In genomic region chr12:94832105-94832504, GRCh38 we compare ENCODE assay signal across 23 cellular contexts.
DNase-seq lines count a peak whose midpoint lies in the region; ATAC-seq, FAIRE-seq and TF ChIP-seq lines count a peak whose summit lies in the region.
"Had no signal": no experiment of that assay in that cellular context is flagged by ENCODE, and none has a peak within 500 bp of the region (broad histone marks: within the 10 kb centered on the region; RNA-seq: fewer than 3 reads in every experiment).

No MANE protein-coding gene starts in this region.

- H3K27me3 ChIP-seq in DOHH2 (ENCODE audit: control insufficient read depth, low read length) (no peaks in the 10 kb centered on the region), GM12878 (replicated peaks in 1 of 2; ENCODE audit: control insufficient read depth in 2 of 2, insufficient read depth in 2 of 2, low read length in 1 of 2) (no peaks in the 10 kb centered on the region), trophoblast cell (ENCODE audit: insufficient read depth, low read length) (no peaks in the 10 kb centered on the region), right atrium auricular region (no peaks in the 10 kb centered on the region)
- H3K27me3 ChIP-seq: colonic mucosa, transverse colon had no signal

- peak overlapping the region; percentile 22 for H3K14ac ChIP-seq in trophoblast cell (ENCODE audit: low read length)

- TF ChIP-seq CTCF in DOHH2 (IDR thresholded peaks at IDR 0.05; ENCODE audit: low read depth, low read length, poor library complexity, severe bottlenecking) (no peak), HEK293 (tag by site-specific recombination; IDR thresholded peaks at IDR 0.05) (no peak), GM12878 (IDR thresholded peaks at IDR 0.05 in 2 of 3, conservative IDR thresholded peaks at IDR 0.05 in 1 of 3; ENCODE audit: control insufficient read depth in 2 of 3, extremely low read depth in 1 of 3, insufficient read depth in 1 of 3, low read depth in 3 of 3, low read length in 3 of 3) (no peak), right atrium auricular region (IDR thresholded peaks at IDR 0.05) (no peak)

- H3K4ac ChIP-seq in trophoblast cell (ENCODE audit: low read depth, low read length) = no peak overlapping the region

- CTCF ChIA-PET in HEK293 (lab: Yijun Ruan, JAX) = interaction anchor here (1.3 kb wide), 1 partner anchor 68 kb away, joined by 4 read pairs; no protein-coding TSS in a partner anchor
- CTCF ChIA-PET in GM12878 (lab: Yijun Ruan, JAX) = interaction anchor here (2.8 to 3.4 kb wide), 3 partner anchors 13 to 42 kb away, joined by 12 to 31 read pairs (median 29); no protein-coding TSS in a partner anchor

- peaks cover 4% of the 10 kb centered on the region; the same call in 1 of the 2 replicates for H3K9me3 ChIP-seq in DOHH2 (ENCODE audit: control insufficient read depth, insufficient read depth, low read length)
- H3K9me3 ChIP-seq in HEK293 (ENCODE audit: control insufficient read depth, insufficient read depth, low read depth, low read length) = no peaks in the 10 kb centered on the region
- peaks cover 11% of the 10 kb centered on the region for H3K9me3 ChIP-seq in GM12878 (replicated peaks; ENCODE audit: control insufficient read depth, insufficient read depth, low read length)
- peaks cover 3% of the 10 kb centered on the region for H3K9me3 ChIP-seq in trophoblast cell (ENCODE audit: insufficient read depth, low read depth, low read length)
- H3K9me3 ChIP-seq in right atrium auricular region = no peaks in the 10 kb centered on the region
- H3K9me3 ChIP-seq: colonic mucosa, transverse colon had no signal

- in situ Hi-C loops in GM12878 (cut with MboI) = no loop called here

- H2AFZ ChIP-seq in GM12878 (ENCODE audit: control insufficient read depth, low read depth, low read length) (no peak overlapping the region), trophoblast cell (ENCODE audit: insufficient read depth, low read length, poor library complexity) (no peak overlapping the region)

- DNase-seq in GM12878 (ENCODE audit: low read depth, low spot score) (no peak), trophoblast cell (no peak), right atrium auricular region (ENCODE audit: low spot score) (no peak), left cardiac atrium (no peak)
- DNase-seq in stimulated activated naive CD4-positive, alpha-beta T cell treated with Interleukin-2 at 50 U/mL for 16 hours (lab: John Stamatoyannopoulos, UW) = no peak
- DNase-seq: ACHN; activated CD4-positive, alpha-beta memory T cell treated with anti-CD3 and anti-CD28 coated beads, Interleukin-2, amount 10 ng/mL, durations not matched to agents 7 days and 5 days; activated CD4-positive, alpha-beta T cell treated with anti-CD3 and anti-CD28 coated beads for 1 hour; activated CD8-positive, alpha-beta memory T cell treated with anti-CD3 and anti-CD28 coated beads, Interleukin-2, amount 50 U/mL, for 48 hours; colonic mucosa; effector memory CD4-positive, alpha-beta T cell; erythroblast; GF-D8; left colon; mammary epithelial cell; NCI-H1694 treated with DMSO at 0.1 percent for 48 hours; T-helper 1 cell; transverse colon had no signal

- WGBS in GM12878 (ENCODE audit: insufficient coverage, insufficient replicate concordance, low lambda C conversion rate, missing lambda C conversion rate) = 7% methylated on average over 3 of the region's 3 CpGs
- no CpG with 5 or more reads among the region's 3 CpGs for WGBS in trophoblast cell (ENCODE audit: extremely low coverage, insufficient coverage, insufficient read length)

- TF ChIP-seq EP300 in GM12878 (IDR thresholded peaks at IDR 0.05; ENCODE audit: borderline replicate concordance in 1 of 2, control insufficient read depth in 1 of 2, low read depth in 2 of 2, low read length in 2 of 2) = peak in 1 of 2 experiments; percentile 53; a peak in 1 of 4 replicates

- ATAC-seq in GM12878 (peak; percentile 18), GM18867 (IDR thresholded peaks at IDR 0.05; ENCODE audit: unreplicated experiment) (no peak), left cardiac atrium (no peak)
- ATAC-seq: HepG2, left colon had no signal

- H4K20me1 ChIP-seq in DOHH2 (ENCODE audit: control insufficient read depth, insufficient read depth, low read depth, low read length) (no peaks in the 10 kb centered on the region), GM12878 (ENCODE audit: control insufficient read depth, insufficient read depth) (no peaks in the 10 kb centered on the region)

- no peak overlapping the region for H4K8ac ChIP-seq in trophoblast cell (ENCODE audit: low read depth, low read length)

- H3K36me3 ChIP-seq in DOHH2 (ENCODE audit: control insufficient read depth, low read length) (peaks cover 4% of the 10 kb centered on the region), HEK293 (ENCODE audit: control insufficient read depth in 2 of 2, insufficient read depth in 1 of 2, low read length in 2 of 2) (no peaks in the 10 kb centered on the region), GM12878 (ENCODE audit: control insufficient read depth in 2 of 2, insufficient read depth in 2 of 2, low read length in 1 of 2) (peaks cover 10 to 13% of the 10 kb centered on the region in 2 experiments; a peak in 3 of 4 replicates), trophoblast cell (ENCODE audit: control insufficient read depth in 1 of 2, insufficient read depth in 2 of 2, low read length in 2 of 2) (no peaks in the 10 kb centered on the region), right atrium auricular region (no peaks in the 10 kb centered on the region)
- H3K36me3 ChIP-seq: colonic mucosa, transverse colon had no signal

- H4K91ac ChIP-seq in trophoblast cell (ENCODE audit: low read depth, low read length) = peak overlapping the region; percentile 42

- TF ChIP-seq RAD21 in GM12878 (IDR thresholded peaks at IDR 0.05; ENCODE audit: insufficient read depth, low read depth, low read length) = no peak

- H2AK5ac ChIP-seq in trophoblast cell (ENCODE audit: low read length) = no peak overlapping the region

- H3K4me2 ChIP-seq in DOHH2 (ENCODE audit: low read length) (peak overlapping the region; percentile 72), GM12878 (ENCODE audit: control insufficient read depth, insufficient read depth) (peak overlapping the region; percentile 99), trophoblast cell (ENCODE audit: low read length) (no peak overlapping the region)

- peaks cover 11% of the 10 kb centered on the region for H3F3A ChIP-seq in DOHH2 (ENCODE audit: control insufficient read depth, insufficient read depth)

- no peak overlapping the region for H3K18ac ChIP-seq in trophoblast cell (ENCODE audit: low read length)

- intact Hi-C loops in GM12878 (cut with micrococcal nuclease; ENCODE audit: unreplicated experiment) = loop anchor here (5.0 kb wide), 2 partner anchors 170 to 210 kb away; partner anchors contain the start of gene NDUFA12
- intact Hi-C loops in left cardiac atrium (cut with DNase I) = no loop called here

- no peak overlapping the region for H3K23ac ChIP-seq in trophoblast cell (ENCODE audit: low read length)

- no peak overlapping the region for H4K12ac ChIP-seq in trophoblast cell (ENCODE audit: low read depth, low read length)

- H3K9ac ChIP-seq in GM12878 (ENCODE audit: control insufficient read depth, insufficient read depth, low read length) = peak overlapping the region; percentile 91
- no peak overlapping the region for H3K9ac ChIP-seq in trophoblast cell (ENCODE audit: low read length)

- H3K79me1 ChIP-seq in trophoblast cell (ENCODE audit: low read length) = peaks cover 23% of the 10 kb centered on the region

- no peak for TF ChIP-seq POLR2A in GM12878 (IDR thresholded peaks at IDR 0.05; ENCODE audit: low read depth, low read length)

- H3K27ac ChIP-seq in DOHH2 (ENCODE audit: low read depth, low read length) (peak overlapping the region; percentile 77), HEK293 (ENCODE audit: extremely low read depth, low read depth, low read length) (no peak overlapping the region), GM12878 (ENCODE audit: control insufficient read depth, insufficient read depth) (peak overlapping the region; percentile 94), trophoblast cell (ENCODE audit: low read depth, low read length) (peak overlapping the region; percentile 25), right atrium auricular region (no peak overlapping the region)
- H3K27ac ChIP-seq: colonic mucosa had no signal

- H3K9me2 ChIP-seq in DOHH2 (replicated peaks; ENCODE audit: control insufficient read depth, low read length) = no peaks in the 10 kb centered on the region

- H3K79me2 ChIP-seq in DOHH2 (ENCODE audit: control insufficient read depth, low read length) = no peaks in the 10 kb centered on the region
- H3K79me2 ChIP-seq in GM12878 (ENCODE audit: control insufficient read depth, insufficient read depth, low read length) = peaks cover 75% of the 10 kb centered on the region
- peaks cover 10% of the 10 kb centered on the region for H3K79me2 ChIP-seq in trophoblast cell (ENCODE audit: control insufficient read depth, insufficient read depth, low read length, poor library complexity)

- H3K4me3 ChIP-seq in DOHH2 (ENCODE audit: low read length) (no peak overlapping the region), HEK293 (ENCODE audit: low read depth, low read length) (no peak overlapping the region), GM12878 (peak overlapping the region; percentile 52), trophoblast cell (ENCODE audit: low read depth, low read length) (no peak overlapping the region), right atrium auricular region (no peak overlapping the region)
- H3K4me3 ChIP-seq: colonic mucosa, transverse colon had no signal

- no peak for FAIRE-seq in GM12878 (lab: Jason Lieb, UNC)
- FAIRE-seq: H1, HepG2 had no signal

- SMC1A ChIA-PET in GM12878 (lab: Charles Lee; ENCODE audit: uncharacterized antibody, unreplicated experiment) = interaction anchor here (1.0 to 6.8 kb wide), 10 partner anchors 9 to 211 kb away, joined by 3 to 99 read pairs (median 6); no protein-coding TSS in a partner anchor

- BruUV-seq in GM12878 (replicated peaks; lab: Mats Ljungman, UMichigan) = no TSS peak

- RAD21 ChIA-PET in GM12878 (lab: Charles Lee; ENCODE audit: unreplicated experiment) = interaction anchor here (1.7 to 5.3 kb wide), 8 partner anchors 10 to 77 kb away, joined by 3 to 95 read pairs (median 16); no protein-coding TSS in a partner anchor

- no peak overlapping the region for H2BK5ac ChIP-seq in trophoblast cell (ENCODE audit: low read depth, low read length, poor library complexity)

- H3K4me1 ChIP-seq in DOHH2 (ENCODE audit: control insufficient read depth, low read length) (peaks cover 34% of the 10 kb centered on the region), HEK293 (ENCODE audit: control insufficient read depth, insufficient read depth, low read length) (peaks cover 18% of the 10 kb centered on the region), GM12878 (ENCODE audit: control insufficient read depth, insufficient read depth, low read length) (peaks cover 46% of the 10 kb centered on the region), trophoblast cell (ENCODE audit: control insufficient read depth in 1 of 2, insufficient read depth in 2 of 2, low read length in 2 of 2) (peaks cover 20 to 28% of the 10 kb centered on the region in 2 experiments), right atrium auricular region (peaks cover 0 to 4% of the 10 kb centered on the region in 2 donors)
- H3K4me1 ChIP-seq: colonic mucosa had no signal

- peak overlapping the region; percentile 71 for H2BK12ac ChIP-seq in trophoblast cell (ENCODE audit: low read length)

- POLR2A ChIA-PET in HEK293 (lab: Yijun Ruan, JAX) (no interaction called here), GM12878 (lab: Charles Lee) (interaction anchor here (0.8 to 3.5 kb wide), 5 partner anchors 10 to 64 kb away, joined by 3 to 44 read pairs (median 4); no protein-coding TSS in a partner anchor)

- peak overlapping the region; percentile 71 for H2BK120ac ChIP-seq in trophoblast cell (ENCODE audit: insufficient read depth, low read length, poor library complexity)

Comparison
In these comparisons a context has a peak if more than half of its experiments do, and no peak if none do; other contexts are left out.
1. H3K27ac ChIP-seq: peak in DOHH2 (single experiment), GM12878 (single experiment) and trophoblast cell (single experiment); none in HEK293 (single experiment) and right atrium auricular region (0 of 2).